1 cellular context compared by ENCODE assay signal in the genomic region with DNA sequence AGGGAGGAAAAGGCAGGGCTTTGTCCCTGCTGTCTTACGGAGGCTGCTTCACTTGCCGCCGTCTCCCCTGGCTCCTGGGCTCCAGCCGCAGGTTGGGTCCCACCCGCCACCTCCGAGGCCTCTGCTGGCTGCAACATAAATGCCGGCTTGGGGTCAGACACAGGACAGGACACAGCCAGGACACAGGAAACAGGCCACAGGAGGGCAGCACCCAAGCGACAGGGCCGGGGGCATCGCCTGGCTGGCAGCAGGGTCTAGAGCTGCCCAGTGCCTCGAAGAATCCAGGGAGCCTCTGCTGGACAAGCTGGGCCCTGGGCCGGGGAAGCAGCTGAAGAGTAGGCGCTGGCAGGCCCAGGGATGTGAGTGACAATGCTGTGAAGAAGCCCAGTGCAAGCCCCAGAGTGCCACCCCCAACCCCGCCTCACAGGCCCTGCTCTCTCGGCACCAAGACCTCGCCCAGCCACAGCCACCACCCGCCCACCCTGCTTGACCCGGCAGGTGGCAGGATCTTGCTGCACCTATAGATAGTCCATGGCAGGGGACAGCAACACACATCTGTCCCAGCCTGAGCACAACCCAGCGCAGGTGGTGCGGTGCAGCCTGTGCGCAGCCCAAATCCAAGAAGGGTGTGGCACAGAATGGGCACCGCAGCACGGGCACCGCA.
TF ChIP-seq lines count a peak whose summit lies in the region.

No MANE protein-coding gene starts in this region.

TF ChIP-seq in SK-N-SH, 30 proteins besides CTCF, POLR2A, EP300 and RAD21 (continued from another document):
- TF ChIP-seq, protein P1, sequence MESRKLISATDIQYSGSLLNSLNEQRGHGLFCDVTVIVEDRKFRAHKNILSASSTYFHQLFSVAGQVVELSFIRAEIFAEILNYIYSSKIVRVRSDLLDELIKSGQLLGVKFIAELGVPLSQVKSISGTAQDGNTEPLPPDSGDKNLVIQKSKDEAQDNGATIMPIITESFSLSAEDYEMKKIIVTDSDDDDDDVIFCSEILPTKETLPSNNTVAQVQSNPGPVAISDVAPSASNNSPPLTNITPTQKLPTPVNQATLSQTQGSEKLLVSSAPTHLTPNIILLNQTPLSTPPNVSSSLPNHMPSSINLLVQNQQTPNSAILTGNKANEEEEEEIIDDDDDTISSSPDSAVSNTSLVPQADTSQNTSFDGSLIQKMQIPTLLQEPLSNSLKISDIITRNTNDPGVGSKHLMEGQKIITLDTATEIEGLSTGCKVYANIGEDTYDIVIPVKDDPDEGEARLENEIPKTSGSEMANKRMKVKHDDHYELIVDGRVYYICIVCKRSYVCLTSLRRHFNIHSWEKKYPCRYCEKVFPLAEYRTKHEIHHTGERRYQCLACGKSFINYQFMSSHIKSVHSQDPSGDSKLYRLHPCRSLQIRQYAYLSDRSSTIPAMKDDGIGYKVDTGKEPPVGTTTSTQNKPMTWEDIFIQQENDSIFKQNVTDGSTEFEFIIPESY (IDR thresholded peaks at IDR 0.05; ENCODE audit: borderline replicate concordance, low read depth), result no peak
- TF ChIP-seq, protein P2, sequence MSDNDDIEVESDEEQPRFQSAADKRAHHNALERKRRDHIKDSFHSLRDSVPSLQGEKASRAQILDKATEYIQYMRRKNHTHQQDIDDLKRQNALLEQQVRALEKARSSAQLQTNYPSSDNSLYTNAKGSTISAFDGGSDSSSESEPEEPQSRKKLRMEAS (IDR thresholded peaks at IDR 0.05; ENCODE audit: low read depth), result no peak
- TF ChIP-seq RFX5 (IDR thresholded peaks at IDR 0.05; ENCODE audit: low read length) (no peak), SMC3 (IDR thresholded peaks at IDR 0.05; ENCODE audit: low read depth, low read length) (no peak), GATA2 (CRISPR knock-in tag; IDR thresholded peaks at IDR 0.05) (no peak)
- TF ChIP-seq, protein P3, sequence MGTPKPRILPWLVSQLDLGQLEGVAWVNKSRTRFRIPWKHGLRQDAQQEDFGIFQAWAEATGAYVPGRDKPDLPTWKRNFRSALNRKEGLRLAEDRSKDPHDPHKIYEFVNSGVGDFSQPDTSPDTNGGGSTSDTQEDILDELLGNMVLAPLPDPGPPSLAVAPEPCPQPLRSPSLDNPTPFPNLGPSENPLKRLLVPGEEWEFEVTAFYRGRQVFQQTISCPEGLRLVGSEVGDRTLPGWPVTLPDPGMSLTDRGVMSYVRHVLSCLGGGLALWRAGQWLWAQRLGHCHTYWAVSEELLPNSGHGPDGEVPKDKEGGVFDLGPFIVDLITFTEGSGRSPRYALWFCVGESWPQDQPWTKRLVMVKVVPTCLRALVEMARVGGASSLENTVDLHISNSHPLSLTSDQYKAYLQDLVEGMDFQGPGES (IDR thresholded peaks at IDR 0.05; ENCODE audit: low read depth, low read length), result no peak
